In the genomic region with DNA sequence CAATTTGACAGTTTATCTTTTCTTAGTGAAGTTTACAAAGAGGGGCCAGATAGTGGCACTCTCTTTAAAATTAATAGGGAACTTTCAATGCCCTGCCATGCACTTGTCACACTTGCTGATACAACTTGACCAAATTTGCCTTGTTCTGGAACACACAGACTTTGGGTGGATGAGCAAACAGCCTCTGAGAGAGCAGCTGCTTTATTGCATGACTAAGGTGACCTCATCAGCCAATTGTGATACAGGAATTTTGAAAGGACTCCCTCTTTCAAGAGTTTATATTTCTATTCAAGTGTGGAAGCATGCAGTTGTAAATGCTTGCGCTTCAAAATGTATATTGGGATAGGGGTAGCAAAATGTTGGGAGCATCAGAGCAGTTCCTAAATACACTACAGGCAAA, we compare ENCODE assay signal across 14 cellular contexts. TPM values are rescaled to one million over a fixed set of nuclear protein-coding genes. Genes with fewer than 3 reads are reported as not detected.
DNase-seq lines count a peak whose midpoint lies in the region; ATAC-seq, FAIRE-seq and TF ChIP-seq lines count a peak whose summit lies in the region.
"Had no signal": no experiment of that assay in that cellular context is flagged by ENCODE, and none has a peak within 500 bp of the region (broad histone marks: within the 10 kb centered on the region; RNA-seq: fewer than 3 reads in every experiment).

No MANE protein-coding gene starts in this region.

- H3K27me3 ChIP-seq in ACC112 (ENCODE audit: insufficient read depth, low read length) (no peaks in the 10 kb centered on the region), psoas muscle (ENCODE audit: insufficient read depth in 3 of 3, low read length in 2 of 3) (no peaks in the 10 kb centered on the region)
- H3K27me3 ChIP-seq: ovary, thyroid gland had no signal

- intact Hi-C loops in activated T-helper 1 cell treated with anti-CD3 and anti-CD28 coated beads, Interleukin-12 subunit alpha, Interleukin-12 subunit beta, Interleukin-2, Interleukin-4 antibody, amounts not matched to agents 30 ng/mL and 10 ng/mL and 1 ng/mL, durations not matched to agents 14 hours and 24 hours and 36 hours (cut with micrococcal nuclease) = no loop called here
- intact Hi-C loops in psoas muscle (cut with DNase I) = loop anchor here in 1 of 2 donors (10.0 kb wide), 1 partner anchor 1039 kb away; no protein-coding TSS in a partner anchor

- no peaks in the 10 kb centered on the region for H3K27me3 Mint-ChIP-seq in activated T-helper 1 cell treated with anti-CD3 and anti-CD28 coated beads, Interleukin-12 subunit alpha, Interleukin-12 subunit beta, Interleukin-2, Interleukin-4 antibody, amounts not matched to agents 30 ng/mL and 10 ng/mL and 1 ng/mL, durations not matched to agents 14 hours and 24 hours and 36 hours (ENCODE audit: insufficient read depth)
- H3K27me3 Mint-ChIP-seq: activated naive CD8-positive, alpha-beta T cell treated with anti-CD3 and anti-CD28 coated beads, Interleukin-2, amount 10 ng/mL, durations not matched to agents 7 days and 5 days had no signal

- H3K4me3 ChIP-seq in ACC112 (ENCODE audit: low read depth, low read length) = no peak overlapping the region
- H3K4me3 ChIP-seq in psoas muscle = no peak overlapping the region
- H3K4me3 ChIP-seq: ovary, thyroid gland had no signal

- H3K4me1 ChIP-seq in ACC112 (ENCODE audit: control insufficient read depth, insufficient read depth, low read length, unreplicated experiment) = peaks cover 8% of the 10 kb centered on the region
- no peaks in the 10 kb centered on the region for H3K4me1 ChIP-seq in psoas muscle

- DNase-seq in H54 (ENCODE audit: insufficient read length, low spot score) = no peak
- no peak for DNase-seq in activated T-helper 1 cell treated with anti-CD3 and anti-CD28 coated beads, Interleukin-12 subunit alpha, Interleukin-12 subunit beta, Interleukin-2, Interleukin-4 antibody, amounts not matched to agents 30 ng/mL and 10 ng/mL and 1 ng/mL, durations not matched to agents 14 hours and 24 hours and 36 hours (ENCODE audit: low spot score)
- peak; percentile 27 for DNase-seq in kidney glomerular epithelial cell (lab: John Stamatoyannopoulos, UW)
- DNase-seq in activated CD4-positive, alpha-beta T cell treated with anti-CD3 and anti-CD28 coated beads, Interleukin-2, amount 50 U/mL, for 48 hours = no peak
- DNase-seq in psoas muscle = no peak
- DNase-seq in activated effector memory CD4-positive, alpha-beta T cell treated with Interleukin-2 at 50 U/mL for 16 hours = no peak
- DNase-seq: activated naive CD8-positive, alpha-beta T cell treated with anti-CD3 and anti-CD28 coated beads, Interleukin-2, amount 10 ng/mL, durations not matched to agents 7 days and 5 days; NCI-H146; ovary had no signal

- H3K4me3 Mint-ChIP-seq in activated T-helper 1 cell treated with anti-CD3 and anti-CD28 coated beads, Interleukin-12 subunit alpha, Interleukin-12 subunit beta, Interleukin-2, Interleukin-4 antibody, amounts not matched to agents 30 ng/mL and 10 ng/mL and 1 ng/mL, durations not matched to agents 14 hours and 24 hours and 36 hours = peak overlapping the region; percentile 29
- H3K4me3 Mint-ChIP-seq: activated naive CD8-positive, alpha-beta T cell treated with anti-CD3 and anti-CD28 coated beads, Interleukin-2, amount 10 ng/mL, durations not matched to agents 7 days and 5 days had no signal

- TF ChIP-seq POLR2A in H54 (IDR thresholded peaks at IDR 0.05; ENCODE audit: low read depth, low read length) = no peak

- H3K36me3 Mint-ChIP-seq in activated T-helper 1 cell treated with anti-CD3 and anti-CD28 coated beads, Interleukin-12 subunit alpha, Interleukin-12 subunit beta, Interleukin-2, Interleukin-4 antibody, amounts not matched to agents 30 ng/mL and 10 ng/mL and 1 ng/mL, durations not matched to agents 14 hours and 24 hours and 36 hours (ENCODE audit: low read depth) = peaks cover 24% of the 10 kb centered on the region

- no peaks in the 10 kb centered on the region for H3K79me2 ChIP-seq in ACC112 (ENCODE audit: control insufficient read depth, insufficient read depth, low read length, unreplicated experiment)

- TF ChIP-seq CTCF in psoas muscle (IDR thresholded peaks at IDR 0.05) = no peak

- H3K27ac ChIP-seq in ACC112 (ENCODE audit: low read depth, low read length) = no peak overlapping the region
- no peak overlapping the region for H3K27ac ChIP-seq in psoas muscle
- H3K27ac ChIP-seq: ovary, VCaP had no signal

- H3K9me3 ChIP-seq in psoas muscle = no peaks in the 10 kb centered on the region
- H3K9me3 ChIP-seq: ovary, thyroid gland had no signal

- no peaks in the 10 kb centered on the region for H3K36me3 ChIP-seq in ACC112 (ENCODE audit: insufficient read depth, low read length)
- H3K36me3 ChIP-seq in psoas muscle (ENCODE audit: insufficient read depth in 1 of 2, low read depth in 1 of 2) = no peaks in the 10 kb centered on the region
- H3K36me3 ChIP-seq: ovary, thyroid gland had no signal

- no peak for ATAC-seq in GM18870 (IDR thresholded peaks at IDR 0.05; ENCODE audit: unreplicated experiment)
- ATAC-seq in psoas muscle = no peak

- H2AFZ ChIP-seq in ACC112 (ENCODE audit: low read length, unreplicated experiment) = peak overlapping the region; percentile 22

- no peak overlapping the region for H3K27ac Mint-ChIP-seq in activated T-helper 1 cell treated with anti-CD3 and anti-CD28 coated beads, Interleukin-12 subunit alpha, Interleukin-12 subunit beta, Interleukin-2, Interleukin-4 antibody, amounts not matched to agents 30 ng/mL and 10 ng/mL and 1 ng/mL, durations not matched to agents 14 hours and 24 hours and 36 hours
- H3K27ac Mint-ChIP-seq: activated naive CD8-positive, alpha-beta T cell treated with anti-CD3 and anti-CD28 coated beads, Interleukin-2, amount 10 ng/mL, durations not matched to agents 7 days and 5 days had no signal

- H3K9me3 Mint-ChIP-seq in activated T-helper 1 cell treated with anti-CD3 and anti-CD28 coated beads, Interleukin-12 subunit alpha, Interleukin-12 subunit beta, Interleukin-2, Interleukin-4 antibody, amounts not matched to agents 30 ng/mL and 10 ng/mL and 1 ng/mL, durations not matched to agents 14 hours and 24 hours and 36 hours = peaks cover 7% of the 10 kb centered on the region

- 53 to 91% (median 79%) methylated on average over 1 of the region's 1 CpG for WGBS in psoas muscle, 3 donors

- H3K4me1 Mint-ChIP-seq in activated T-helper 1 cell treated with anti-CD3 and anti-CD28 coated beads, Interleukin-12 subunit alpha, Interleukin-12 subunit beta, Interleukin-2, Interleukin-4 antibody, amounts not matched to agents 30 ng/mL and 10 ng/mL and 1 ng/mL, durations not matched to agents 14 hours and 24 hours and 36 hours (ENCODE audit: low read depth) = peaks cover 87% of the 10 kb centered on the region

- peak; percentile 75 for FAIRE-seq in H54 (lab: Jason Lieb, UNC)

RNA-seq across cellular contexts. Expression of gene RGS1, which starts 2.1 kb away (rescaled TPM):
- total RNA-seq in activated T-helper 1 cell treated with anti-CD3 and anti-CD28 coated beads, Interleukin-12 subunit alpha, Interleukin-12 subunit beta, Interleukin-2, Interleukin-4 antibody, amounts not matched to agents 30 ng/mL and 10 ng/mL and 1 ng/mL, durations not matched to agents 14 hours and 24 hours and 36 hours = 11.8 and 12.0 TPM in 2 replicates
- total RNA-seq in psoas muscle = 1 to 10 TPM in 3 of 4 donors, under 1 TPM in 1; 0.61 to 1.7 (median 1.4) TPM
- polyA plus RNA-seq in psoas muscle = 1 to 10 TPM in 2 of 3 donors, under 1 TPM in 1; 0.06 to 1.7 (median 1.1) TPM
- polyA plus RNA-seq: BJ had no signal
